ENCODE assay signal across 1 cellular context in the genomic region with DNA sequence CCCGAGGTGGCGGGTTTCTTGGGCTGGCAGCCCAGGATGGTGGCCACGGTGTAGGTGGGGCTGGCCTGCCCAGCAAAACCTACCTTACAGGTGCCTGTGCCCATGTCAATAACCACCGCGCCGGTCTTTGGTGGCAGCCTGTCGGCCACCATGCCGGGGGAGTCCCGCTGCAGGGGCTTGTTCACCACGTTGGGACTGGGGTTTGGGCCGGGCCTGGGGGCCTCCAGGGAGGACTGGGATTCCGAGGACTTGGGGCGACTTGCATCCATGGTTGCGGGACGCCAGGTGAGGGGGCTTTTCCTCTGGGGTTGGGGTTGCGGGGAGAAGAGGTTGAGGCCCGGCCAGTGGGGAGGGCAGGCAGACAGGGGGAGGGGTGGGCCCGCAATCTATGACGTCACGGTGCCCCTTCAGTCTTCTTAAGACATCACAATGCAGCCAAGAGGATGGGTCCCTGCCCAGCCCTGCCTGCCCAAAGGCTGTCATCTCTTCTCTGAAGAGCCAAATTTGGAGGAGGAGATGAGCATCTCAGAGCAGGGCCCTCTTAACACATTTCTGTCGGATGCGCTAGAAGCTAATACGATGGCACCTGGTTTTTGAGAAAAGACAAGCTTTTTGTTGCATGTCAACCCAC.
TF ChIP-seq lines count a peak whose summit lies in the region.

A gene with protein sequence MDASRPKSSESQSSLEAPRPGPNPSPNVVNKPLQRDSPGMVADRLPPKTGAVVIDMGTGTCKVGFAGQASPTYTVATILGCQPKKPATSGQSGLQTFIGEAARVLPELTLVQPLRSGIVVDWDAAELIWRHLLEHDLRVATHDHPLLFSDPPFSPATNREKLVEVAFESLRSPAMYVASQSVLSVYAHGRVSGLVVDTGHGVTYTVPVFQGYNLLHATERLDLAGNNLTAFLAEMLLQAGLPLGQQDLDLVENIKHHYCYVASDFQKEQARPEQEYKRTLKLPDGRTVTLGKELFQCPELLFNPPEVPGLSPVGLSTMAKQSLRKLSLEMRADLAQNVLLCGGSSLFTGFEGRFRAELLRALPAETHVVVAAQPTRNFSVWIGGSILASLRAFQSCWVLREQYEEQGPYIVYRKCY (minus strand): TSS at position 363 of the 631 bp plus-strand sequence. CDS start 94 bp downstream, at position 269.

TF ChIP-seq in HepG2, 621 proteins besides CTCF, POLR2A, EP300 and RAD21:
- no peak for TF ChIP-seq ZNF768 (CRISPR knock-in tag; IDR thresholded peaks at IDR 0.05)
- TF ChIP-seq NONO (IDR thresholded peaks at IDR 0.05), result no peak
- no peak for TF ChIP-seq NONO (CRISPR knock-in tag; conservative IDR thresholded peaks at IDR 0.05)
- TF ChIP-seq RELA (CRISPR knock-in tag; IDR thresholded peaks at IDR 0.05), result no peak
- TF ChIP-seq ATF7 (IDR thresholded peaks at IDR 0.05), result peak; percentile 78
- no peak for TF ChIP-seq ATF7 (CRISPR knock-in tag; IDR thresholded peaks at IDR 0.05)
- TF ChIP-seq, protein P1, sequence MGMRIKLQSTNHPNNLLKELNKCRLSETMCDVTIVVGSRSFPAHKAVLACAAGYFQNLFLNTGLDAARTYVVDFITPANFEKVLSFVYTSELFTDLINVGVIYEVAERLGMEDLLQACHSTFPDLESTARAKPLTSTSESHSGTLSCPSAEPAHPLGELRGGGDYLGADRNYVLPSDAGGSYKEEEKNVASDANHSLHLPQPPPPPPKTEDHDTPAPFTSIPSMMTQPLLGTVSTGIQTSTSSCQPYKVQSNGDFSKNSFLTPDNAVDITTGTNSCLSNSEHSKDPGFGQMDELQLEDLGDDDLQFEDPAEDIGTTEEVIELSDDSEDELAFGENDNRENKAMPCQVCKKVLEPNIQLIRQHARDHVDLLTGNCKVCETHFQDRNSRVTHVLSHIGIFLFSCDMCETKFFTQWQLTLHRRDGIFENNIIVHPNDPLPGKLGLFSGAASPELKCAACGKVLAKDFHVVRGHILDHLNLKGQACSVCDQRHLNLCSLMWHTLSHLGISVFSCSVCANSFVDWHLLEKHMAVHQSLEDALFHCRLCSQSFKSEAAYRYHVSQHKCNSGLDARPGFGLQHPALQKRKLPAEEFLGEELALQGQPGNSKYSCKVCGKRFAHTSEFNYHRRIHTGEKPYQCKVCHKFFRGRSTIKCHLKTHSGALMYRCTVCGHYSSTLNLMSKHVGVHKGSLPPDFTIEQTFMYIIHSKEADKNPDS (CRISPR knock-in tag; IDR thresholded peaks at IDR 0.05), result no peak
- TF ChIP-seq CREB1 (IDR thresholded peaks at IDR 0.05), result peak; percentile 94
- no peak for TF ChIP-seq CREB1 (CRISPR knock-in tag; IDR thresholded peaks at IDR 0.05)
- TF ChIP-seq LCORL (IDR thresholded peaks at IDR 0.05), result no peak
- TF ChIP-seq LCORL (CRISPR knock-in tag; IDR thresholded peaks at IDR 0.05), result no peak
